16 cellular contexts compared by ENCODE assay signal in genomic region chr7:99404977-99405320, GRCh38.
"Had no signal": no experiment of that assay in that cellular context is flagged by ENCODE, and none has a peak within 500 bp of the region (broad histone marks: within the 10 kb centered on the region; RNA-seq: fewer than 3 reads in every experiment).

No MANE protein-coding gene starts in this region.

- DNase-seq: activated B cell treated with CpG ODN at 0.5 μM for 24 hours; activated CD4-positive, alpha-beta T cell treated with anti-CD3 and anti-CD28 coated beads for 48 hours; activated CD8-positive, alpha-beta memory T cell treated with anti-CD3 and anti-CD28 coated beads, Interleukin-2, amount 50 U/mL, for 48 hours; kidney; nephron progenitor cell; psoas muscle; right lobe of liver; stimulated activated CD4-positive, alpha-beta T cell treated with anti-CD3 and anti-CD28 coated beads, Interleukin-4, amount 100 ng/mL, for 4 hours; stimulated activated CD8-positive, alpha-beta memory T cell treated with anti-CD3 and anti-CD28 coated beads, Interleukin-4, amount 100 ng/mL, for 48 hours; stimulated activated naive CD8-positive, alpha-beta T cell treated with anti-CD3 and anti-CD28 coated beads, Interleukin-15, Interleukin-2, amounts not matched to agents 100 U/mL and 50 U/mL, for 24 hours had no signal

- H3K27me3 ChIP-seq: left lung, right lobe of liver had no signal

- H3K27ac Mint-ChIP-seq: activated B cell treated with CpG ODN at 0.5 μM for 24 hours had no signal

- H3K27ac ChIP-seq: left lung, psoas muscle, right lobe of liver had no signal

- H3K4me2 ChIP-seq: smooth muscle cell had no signal

- H3K9me3 Mint-ChIP-seq: activated B cell treated with CpG ODN at 0.5 μM for 24 hours; activated T-helper 1 cell treated with anti-CD3 and anti-CD28 coated beads, Interleukin-12 subunit alpha, Interleukin-12 subunit beta, Interleukin-2, Interleukin-4 antibody, amounts not matched to agents 30 ng/mL and 10 ng/mL and 1 ng/mL, durations not matched to agents 14 hours and 24 hours and 36 hours; nephron progenitor cell; T-helper 2 cell treated with Interferon-gamma antibody and Interleukin-4, amounts not matched to agents 5 μg/mL and 100 μg/mL, for 36 hours; type B pancreatic cell had no signal

- H3K27me3 Mint-ChIP-seq: activated B cell treated with CpG ODN at 0.5 μM for 24 hours, type B pancreatic cell had no signal

- H3K9me3 ChIP-seq: left lung, psoas muscle, right lobe of liver had no signal

- H3K4me3 ChIP-seq: left lung, psoas muscle, right lobe of liver, smooth muscle cell had no signal

- ATAC-seq: esophagus mucosa; left lung; psoas muscle; right lobe of liver; stimulated activated naive CD8-positive, alpha-beta T cell treated with anti-CD3 and anti-CD28 coated beads, Interleukin-15, Interleukin-2, amounts not matched to agents 100 U/mL and 50 U/mL, for 24 hours had no signal

- H3K4me3 Mint-ChIP-seq: activated B cell treated with CpG ODN at 0.5 μM for 24 hours; activated T-helper 1 cell treated with anti-CD3 and anti-CD28 coated beads, Interleukin-12 subunit alpha, Interleukin-12 subunit beta, Interleukin-2, Interleukin-4 antibody, amounts not matched to agents 30 ng/mL and 10 ng/mL and 1 ng/mL, durations not matched to agents 14 hours and 24 hours and 36 hours; nephron progenitor cell; T-helper 2 cell treated with Interferon-gamma antibody and Interleukin-4, amounts not matched to agents 5 μg/mL and 100 μg/mL, for 36 hours; type B pancreatic cell had no signal
